Comparison of ENCODE assay signal across 26 cellular contexts in genomic region chr16:73735954-73736353, GRCh38.
DNase-seq lines count a peak whose midpoint lies in the region; ATAC-seq and TF ChIP-seq lines count a peak whose summit lies in the region.
"Had no signal": no experiment of that assay in that cellular context is flagged by ENCODE, and none has a peak within 500 bp of the region (broad histone marks: within the 10 kb centered on the region; RNA-seq: fewer than 3 reads in every experiment).

No MANE protein-coding gene starts in this region.

- H3K36me3 ChIP-seq in RWPE2 (ENCODE audit: low read depth) (no peaks in the 10 kb centered on the region), esophagus muscularis mucosa (no peaks in the 10 kb centered on the region)
- H3K36me3 ChIP-seq: BE2C, HAP-1, MG63 had no signal

- peak overlapping the region; percentile 77 for H3K27ac ChIP-seq in RWPE2 (ENCODE audit: poor library complexity, severe bottlenecking)
- no peak overlapping the region for H3K27ac ChIP-seq in esophagus muscularis mucosa (replicated peaks in 1 of 4)

- H3K4me1 ChIP-seq in RWPE2 (ENCODE audit: insufficient read depth, poor library complexity, severe bottlenecking) (peaks cover 23% of the 10 kb centered on the region), esophagus muscularis mucosa (no peaks in the 10 kb centered on the region)
- H3K4me1 ChIP-seq: BE2C, HAP-1 had no signal

- TF ChIP-seq CTCF in RWPE2 (IDR thresholded peaks at IDR 0.05; ENCODE audit: poor library complexity, severe bottlenecking) (no peak), esophagus muscularis mucosa (IDR thresholded peaks at IDR 0.05) (no peak)

- peak; percentile 36 for DNase-seq in M059J (ENCODE audit: low read depth)
- no peak for DNase-seq in RWPE2 (ENCODE audit: low spot score)
- peak; percentile 14 for DNase-seq in esophagus muscularis mucosa (ENCODE audit: extremely low spot score)
- DNase-seq in NCI-H510A (lab: John Stamatoyannopoulos, UW): no peak
- no peak for DNase-seq in NCI-H345 treated with DMSO at 0.1 percent for 48 hours (lab: John Stamatoyannopoulos, UW; ENCODE audit: unreplicated experiment)
- DNase-seq in NCI-H1694 (lab: John Stamatoyannopoulos, UW): no peak
- DNase-seq: ACHN; BE2C; CD8-positive, alpha-beta memory T cell; DMS 273 treated with DMSO at 0.1 percent for 48 hours; DMS79; EL; GF-D8; GOT3; Kasumi-1; MG63; NCI-H1105 treated with DMSO at 0.1 percent for 48 hours; NCI-H2029 treated with DMSO at 0.1 percent for 48 hours; NCI-H69; PC-3; RPMI8226; SHP77; T-helper 1 cell had no signal

- H3K27me3 ChIP-seq in RWPE2 (ENCODE audit: insufficient read depth, poor library complexity, severe bottlenecking): no peaks in the 10 kb centered on the region
- no peaks in the 10 kb centered on the region for H3K27me3 ChIP-seq in esophagus muscularis mucosa
- H3K27me3 ChIP-seq: MG63 had no signal

- no peak for ATAC-seq in RWPE2 (ENCODE audit: low read depth)
- ATAC-seq in GM21717 (IDR thresholded peaks at IDR 0.05; ENCODE audit: unreplicated experiment): no peak
- ATAC-seq: K562, PC-3 had no signal

- H3K4me3 ChIP-seq in RWPE2 (ENCODE audit: severe bottlenecking) (no peak overlapping the region), esophagus muscularis mucosa (no peak overlapping the region)
- H3K4me3 ChIP-seq: HAP-1, K562, MG63 had no signal

- intact Hi-C loops in esophagus muscularis mucosa (cut with DNase I): no loop called here

- H3K9me3 ChIP-seq in RWPE2 (ENCODE audit: severe bottlenecking): peaks cover 5% of the 10 kb centered on the region
- peaks cover 0 to 18% (median 0%) of the 10 kb centered on the region in 4 donors for H3K9me3 ChIP-seq in esophagus muscularis mucosa
- H3K9me3 ChIP-seq: BE2C, HAP-1 had no signal

- WGBS in esophagus muscularis mucosa: 93% methylated on average over 1 of the region's 1 CpG

- no peak for TF ChIP-seq EP300 in esophagus muscularis mucosa (IDR thresholded peaks at IDR 0.05)

- no peak for TF ChIP-seq POLR2A in esophagus muscularis mucosa (IDR thresholded peaks at IDR 0.05; ENCODE audit: low read depth)

Comparison
In these comparisons a context has a peak if more than half of its experiments do, and no peak if none do; other contexts are left out.
1. DNase-seq: peak in M059J (single experiment) and esophagus muscularis mucosa (single experiment); none in RWPE2 (single experiment), NCI-H510A (single experiment), NCI-H345 treated with DMSO at 0.1 percent for 48 hours (single experiment) and NCI-H1694 (single experiment).